In genomic region chr20:50746138-50746940, GRCh38 we compare ENCODE assay signal across 8 cellular contexts. TPM values are rescaled to one million over a fixed set of nuclear protein-coding genes. Genes with fewer than 3 reads are reported as not detected.
A peak's percentile ranks its signal among the peaks of the same experiment; 100 is the strongest.
DNase-seq lines count a peak whose midpoint lies in the region; ATAC-seq and FAIRE-seq lines count a peak whose summit lies in the region.
"Had no signal": no experiment of that assay in that cellular context is flagged by ENCODE, and none has a peak within 500 bp of the region (broad histone marks: within the 10 kb centered on the region; RNA-seq: fewer than 3 reads in every experiment).

No MANE protein-coding gene starts in this region.

- ATAC-seq in central memory CD8-positive, alpha-beta T cell (replicated peaks; ENCODE audit: extremely low read depth, poor library complexity, severe bottlenecking): no peak

- no peak overlapping the region for H2BK120ac ChIP-seq in trophoblast cell (ENCODE audit: insufficient read depth, low read length, poor library complexity)

- no CpG with 5 or more reads among the region's 3 CpGs for WGBS in trophoblast cell (ENCODE audit: extremely low coverage, insufficient coverage, insufficient read length)

- H4K12ac ChIP-seq in trophoblast cell (ENCODE audit: low read depth, low read length): no peak overlapping the region

- peaks cover 4% of the 10 kb centered on the region for H3K79me2 ChIP-seq in trophoblast cell (ENCODE audit: control insufficient read depth, insufficient read depth, low read length, poor library complexity)

- H3K4me3 Mint-ChIP-seq in central memory CD8-positive, alpha-beta T cell: no peak overlapping the region

- peak; percentile 23 for DNase-seq in Daoy (ENCODE audit: low read depth)
- peak; percentile 63 for DNase-seq in NCI-H1048 (lab: John Stamatoyannopoulos, UW)
- DNase-seq in central memory CD8-positive, alpha-beta T cell (ENCODE audit: low spot score in 2 of 2): no peak
- DNase-seq in trophoblast cell: no peak
- no peak for DNase-seq in COR-L47 (lab: John Stamatoyannopoulos, UW)
- no peak for DNase-seq in NK-92 treated with Interleukin-12 subunit alpha and Interleukin-12 subunit beta, amount 100 ng/mL, for 24 hours (lab: John Stamatoyannopoulos, UW)
- no peak for DNase-seq in GM19239 (ENCODE audit: insufficient read length, low spot score)

- H2BK12ac ChIP-seq in trophoblast cell (ENCODE audit: low read length): no peak overlapping the region

- H3K4me3 ChIP-seq in trophoblast cell (ENCODE audit: low read depth, low read length): no peak overlapping the region
- H3K4me3 ChIP-seq: HAP-1 had no signal

- H3K27ac Mint-ChIP-seq in central memory CD8-positive, alpha-beta T cell (ENCODE audit: low read depth): peak overlapping the region; percentile 23

- H3K36me3 Mint-ChIP-seq in central memory CD8-positive, alpha-beta T cell (ENCODE audit: insufficient read depth): peaks cover 14% of the 10 kb centered on the region

- H3K36me3 ChIP-seq in trophoblast cell (ENCODE audit: control insufficient read depth in 1 of 2, insufficient read depth in 2 of 2, low read length in 2 of 2): peaks cover 13 to 17% of the 10 kb centered on the region in 2 experiments

- no peak overlapping the region for H3K9ac ChIP-seq in trophoblast cell (ENCODE audit: low read length)

- H3K79me1 ChIP-seq in trophoblast cell (ENCODE audit: low read length): peaks cover 21% of the 10 kb centered on the region

- H3K14ac ChIP-seq in trophoblast cell (ENCODE audit: low read length): no peak overlapping the region

- H3K27ac ChIP-seq in trophoblast cell (ENCODE audit: low read depth, low read length): peak overlapping the region; percentile 67

- H3K9me3 ChIP-seq in trophoblast cell (ENCODE audit: insufficient read depth, low read depth, low read length): no peaks in the 10 kb centered on the region
- H3K9me3 ChIP-seq: HAP-1 had no signal

- H3K4me1 ChIP-seq in trophoblast cell (ENCODE audit: control insufficient read depth in 1 of 2, insufficient read depth in 2 of 2, low read length in 2 of 2): peaks cover 7 to 22% of the 10 kb centered on the region in 2 experiments

- H3K27me3 ChIP-seq in trophoblast cell (ENCODE audit: insufficient read depth, low read length): no peaks in the 10 kb centered on the region

- H2BK5ac ChIP-seq in trophoblast cell (ENCODE audit: low read depth, low read length, poor library complexity): no peak overlapping the region

- no peak overlapping the region for H4K91ac ChIP-seq in trophoblast cell (ENCODE audit: low read depth, low read length)

- H3K9me3 Mint-ChIP-seq in central memory CD8-positive, alpha-beta T cell: no peaks in the 10 kb centered on the region

- no peaks in the 10 kb centered on the region for H3K27me3 Mint-ChIP-seq in central memory CD8-positive, alpha-beta T cell

- H4K8ac ChIP-seq in trophoblast cell (ENCODE audit: low read depth, low read length): no peak overlapping the region

- peak overlapping the region; percentile 64 for H3K4ac ChIP-seq in trophoblast cell (ENCODE audit: low read depth, low read length)

- no peak overlapping the region for H2AK5ac ChIP-seq in trophoblast cell (ENCODE audit: low read length)

- H3K4me1 Mint-ChIP-seq in central memory CD8-positive, alpha-beta T cell: peaks cover 6% of the 10 kb centered on the region

- H3K23ac ChIP-seq in trophoblast cell (ENCODE audit: low read length): no peak overlapping the region

- no peak for FAIRE-seq in GM19239 (lab: Jason Lieb, UNC)

- no peak overlapping the region for H3K18ac ChIP-seq in trophoblast cell (ENCODE audit: low read length)

- no peak overlapping the region for H2AFZ ChIP-seq in trophoblast cell (ENCODE audit: insufficient read depth, low read length, poor library complexity)

- no peak overlapping the region for H3K4me2 ChIP-seq in trophoblast cell (ENCODE audit: low read length)

RNA-seq across cellular contexts. Expression of gene PARD6B, which starts 15.0 kb away (rescaled TPM):
- 5.2 and 26.0 TPM in 2 replicates for total RNA-seq in Daoy (2014; rRNA removed; shearing (Covaris generic))
- 9.4 and 9.5 TPM in 2 replicates for polyA plus RNA-seq in trophoblast cell (2013)

RNA-seq across cellular contexts. Expression of gene BCAS4, which starts 48.5 kb away (rescaled TPM):
- total RNA-seq in Daoy (2014; rRNA removed; shearing (Covaris generic)): 10.9 and 16.1 TPM in 2 replicates
- 3.9 and 4.0 TPM in 2 replicates for polyA plus RNA-seq in trophoblast cell (2013)

RNA-seq across cellular contexts. Expression of gene RIPOR3, which starts 55.0 kb away (rescaled TPM):
- 0.27 and 0.40 TPM in 2 replicates for total RNA-seq in Daoy (2014; rRNA removed; shearing (Covaris generic))
- 0.12 and 0.15 TPM in 2 replicates for polyA plus RNA-seq in trophoblast cell (2013)

Comparison
In these comparisons a context has a peak if more than half of its experiments do, and no peak if none do; other contexts are left out.
1. DNase-seq: peak in Daoy (single experiment) and NCI-H1048 (single experiment); none in central memory CD8-positive, alpha-beta T cell (0 of 2), trophoblast cell (0 of 2), COR-L47 (single experiment), NK-92 treated with Interleukin-12 subunit alpha and Interleukin-12 subunit beta, amount 100 ng/mL, for 24 hours (single experiment) and GM19239 (single experiment).